In genomic region chr14:63726499-63726898, GRCh38 we compare ENCODE assay signal across 8 cellular contexts. TPM values are rescaled to one million over a fixed set of nuclear protein-coding genes. Genes with fewer than 3 reads are reported as not detected.
DNase-seq lines count a peak whose midpoint lies in the region; ATAC-seq and TF ChIP-seq lines count a peak whose summit lies in the region.

No MANE protein-coding gene starts in this region.

- POLR2A ChIA-PET in activated CD4-positive, alpha-beta T cell treated with anti-CD3 and anti-CD28 coated beads, Interleukin-2, amount 10 ng/mL, durations not matched to agents 7 days and 5 days (lab: Charles Lee), result interaction anchor here (0.6 kb wide), 1 partner anchor 10 kb away, joined by 4 read pairs; no protein-coding TSS in a partner anchor

- ATAC-seq in activated T-helper 17 cell treated with anti-CD3 and anti-CD28 coated beads, Interleukin-2, amount 50 U/mL, for 72 hours (replicated peaks), result no peak
- ATAC-seq in left colon (peak; percentile 14), GM19467 (IDR thresholded peaks at IDR 0.05; ENCODE audit: unreplicated experiment) (no peak), HG03196 (IDR thresholded peaks at IDR 0.05; ENCODE audit: unreplicated experiment) (no peak)

- CTCF ChIA-PET in activated CD4-positive, alpha-beta T cell treated with anti-CD3 and anti-CD28 coated beads, Interleukin-2, amount 10 ng/mL, durations not matched to agents 7 days and 5 days (lab: Charles Lee), result interaction anchor here (0.9 to 1.4 kb wide), 3 partner anchors 11 to 88 kb away, joined by 3 to 5 read pairs (median 3); no protein-coding TSS in a partner anchor

- H3K9me3 Mint-ChIP-seq in activated CD4-positive, alpha-beta T cell treated with anti-CD3 and anti-CD28 coated beads, Interleukin-2, amount 10 ng/mL, durations not matched to agents 7 days and 5 days, result peaks cover under 1% of the 10 kb centered on the region
- no peaks in the 10 kb centered on the region for H3K9me3 Mint-ChIP-seq in activated T-helper 17 cell treated with anti-CD3 and anti-CD28 coated beads, Interleukin-2, amount 50 U/mL, for 72 hours

- peaks cover 0 to 22% (median 15%) of the 10 kb centered on the region in 4 donors for H3K4me1 ChIP-seq in tibial artery

- peak overlapping the region; percentile 81 to 86 for H3K27ac ChIP-seq in tibial artery

- peaks cover 43% of the 10 kb centered on the region for H3K4me1 Mint-ChIP-seq in activated CD4-positive, alpha-beta T cell treated with anti-CD3 and anti-CD28 coated beads, Interleukin-2, amount 10 ng/mL, durations not matched to agents 7 days and 5 days
- peaks cover 22% of the 10 kb centered on the region for H3K4me1 Mint-ChIP-seq in activated T-helper 17 cell treated with anti-CD3 and anti-CD28 coated beads, Interleukin-2, amount 50 U/mL, for 72 hours

- no peak for DNase-seq in activated CD4-positive, alpha-beta T cell treated with anti-CD3 and anti-CD28 coated beads, Interleukin-2, amount 10 ng/mL, durations not matched to agents 7 days and 5 days
- DNase-seq in activated CD4-positive, alpha-beta T cell treated with anti-CD3 and anti-CD28 coated beads for 48 hours, result no peak
- no peak for DNase-seq in left colon
- no peak for DNase-seq in tibial artery
- no peak for DNase-seq in NCI-H128 (lab: John Stamatoyannopoulos, UW; ENCODE audit: unreplicated experiment)

- no peaks in the 10 kb centered on the region for H3K9me3 ChIP-seq in tibial artery

- H3K27me3 Mint-ChIP-seq in activated CD4-positive, alpha-beta T cell treated with anti-CD3 and anti-CD28 coated beads, Interleukin-2, amount 10 ng/mL, durations not matched to agents 7 days and 5 days, result peaks cover 6% of the 10 kb centered on the region
- H3K27me3 Mint-ChIP-seq in activated T-helper 17 cell treated with anti-CD3 and anti-CD28 coated beads, Interleukin-2, amount 50 U/mL, for 72 hours, result no peaks in the 10 kb centered on the region

- peak overlapping the region; percentile 66 for H3K27ac Mint-ChIP-seq in activated CD4-positive, alpha-beta T cell treated with anti-CD3 and anti-CD28 coated beads, Interleukin-2, amount 10 ng/mL, durations not matched to agents 7 days and 5 days
- peak overlapping the region; percentile 97 for H3K27ac Mint-ChIP-seq in activated T-helper 17 cell treated with anti-CD3 and anti-CD28 coated beads, Interleukin-2, amount 50 U/mL, for 72 hours

- no peaks in the 10 kb centered on the region for H3K27me3 ChIP-seq in tibial artery

- intact Hi-C loops in left colon (cut with DNase I, micrococcal nuclease), result no loop called here
- intact Hi-C loops in tibial artery (cut with DNase I; ENCODE audit: low total_unique reads), result no loop called here

- peak overlapping the region; percentile 77 to 94 for H3K4me3 ChIP-seq in tibial artery

- no peak for TF ChIP-seq CTCF in tibial artery (IDR thresholded peaks at IDR 0.05)

- no peaks in the 10 kb centered on the region for H3K36me3 ChIP-seq in tibial artery

- H3K36me3 Mint-ChIP-seq in activated CD4-positive, alpha-beta T cell treated with anti-CD3 and anti-CD28 coated beads, Interleukin-2, amount 10 ng/mL, durations not matched to agents 7 days and 5 days (ENCODE audit: low read depth), result peaks cover 15% of the 10 kb centered on the region
- peaks cover 8% of the 10 kb centered on the region for H3K36me3 Mint-ChIP-seq in activated T-helper 17 cell treated with anti-CD3 and anti-CD28 coated beads, Interleukin-2, amount 50 U/mL, for 72 hours (ENCODE audit: low read depth)

- peak overlapping the region; percentile 99 for H3K4me3 Mint-ChIP-seq in activated CD4-positive, alpha-beta T cell treated with anti-CD3 and anti-CD28 coated beads, Interleukin-2, amount 10 ng/mL, durations not matched to agents 7 days and 5 days
- H3K4me3 Mint-ChIP-seq in activated T-helper 17 cell treated with anti-CD3 and anti-CD28 coated beads, Interleukin-2, amount 50 U/mL, for 72 hours, result peak overlapping the region; percentile 99

RNA-seq across cellular contexts. Expression of gene SGPP1, which starts 1.4 kb away (rescaled TPM):
- 10 to 100 TPM; 20.0 to 23.0 TPM for total RNA-seq in activated CD4-positive, alpha-beta T cell treated with anti-CD3 and anti-CD28 coated beads, Interleukin-2, amount 10 ng/mL, durations not matched to agents 7 days and 5 days
- total RNA-seq in activated T-helper 17 cell treated with anti-CD3 and anti-CD28 coated beads, Interleukin-2, amount 50 U/mL, for 72 hours, result 10 to 100 TPM in 1 of 2 donors, 1 to 10 TPM in 1; 7.7 to 11.1 TPM
- total RNA-seq in left colon, result 10 to 100 TPM; 16.5 to 23.8 TPM
